In the genomic region with DNA sequence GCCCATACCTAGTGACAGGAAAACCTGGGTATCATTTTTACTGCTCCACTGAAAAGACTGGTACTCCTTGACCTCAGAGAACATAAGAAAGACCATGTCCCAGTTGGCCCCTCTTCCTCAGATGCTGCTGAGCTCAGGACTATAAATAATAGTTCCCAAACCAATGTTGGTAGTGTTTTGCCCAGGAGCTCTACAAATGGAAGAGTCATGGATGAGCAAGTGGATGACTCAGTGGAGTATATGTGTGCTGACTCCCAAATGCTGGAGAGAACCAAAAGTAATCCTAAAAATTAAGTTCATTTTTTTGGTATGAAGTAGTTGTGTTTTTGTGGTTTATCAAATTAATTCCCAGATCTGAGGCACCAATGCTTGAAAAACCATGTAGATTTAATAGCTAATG, we compare ENCODE assay signal across 12 cellular contexts.
"Had no signal": no experiment of that assay in that cellular context is flagged by ENCODE, and none has a peak within 500 bp of the region (broad histone marks: within the 10 kb centered on the region; RNA-seq: fewer than 3 reads in every experiment).

No MANE protein-coding gene starts in this region.

- H3K9me3 ChIP-seq: neutrophil, tibial nerve had no signal

- DNase-seq: activated B cell treated with CpG ODN at 0.5 μM for 24 hours; activated CD4-positive, alpha-beta T cell treated with anti-CD3 and anti-CD28 coated beads, Interleukin-2, amount 10 ng/mL, durations not matched to agents 24 days and 14 days; activated CD8-positive, alpha-beta memory T cell treated with anti-CD3 and anti-CD28 coated beads for 24 hours; activated naive CD4-positive, alpha-beta T cell treated with anti-CD3 and anti-CD28 coated beads, Interleukin-2, amount 10 ng/mL, durations not matched to agents 7 days and 5 days; effector memory CD8-positive, alpha-beta T cell; glutamatergic neuron; immature natural killer cell; left colon; naive thymus-derived CD8-positive, alpha-beta T cell; small intestine had no signal

- H3K27ac ChIP-seq: neutrophil, tibial nerve had no signal

- H3K27me3 ChIP-seq: neutrophil, tibial nerve had no signal

- H3K4me1 ChIP-seq: tibial nerve had no signal

- H3K4me3 ChIP-seq: tibial nerve had no signal

- ATAC-seq: effector memory CD8-positive, alpha-beta T cell; left colon; naive thymus-derived CD8-positive, alpha-beta T cell had no signal

- H3K36me3 ChIP-seq: neutrophil, tibial nerve had no signal
